Comparison of ENCODE assay signal across 8 cellular contexts in the genomic region with DNA sequence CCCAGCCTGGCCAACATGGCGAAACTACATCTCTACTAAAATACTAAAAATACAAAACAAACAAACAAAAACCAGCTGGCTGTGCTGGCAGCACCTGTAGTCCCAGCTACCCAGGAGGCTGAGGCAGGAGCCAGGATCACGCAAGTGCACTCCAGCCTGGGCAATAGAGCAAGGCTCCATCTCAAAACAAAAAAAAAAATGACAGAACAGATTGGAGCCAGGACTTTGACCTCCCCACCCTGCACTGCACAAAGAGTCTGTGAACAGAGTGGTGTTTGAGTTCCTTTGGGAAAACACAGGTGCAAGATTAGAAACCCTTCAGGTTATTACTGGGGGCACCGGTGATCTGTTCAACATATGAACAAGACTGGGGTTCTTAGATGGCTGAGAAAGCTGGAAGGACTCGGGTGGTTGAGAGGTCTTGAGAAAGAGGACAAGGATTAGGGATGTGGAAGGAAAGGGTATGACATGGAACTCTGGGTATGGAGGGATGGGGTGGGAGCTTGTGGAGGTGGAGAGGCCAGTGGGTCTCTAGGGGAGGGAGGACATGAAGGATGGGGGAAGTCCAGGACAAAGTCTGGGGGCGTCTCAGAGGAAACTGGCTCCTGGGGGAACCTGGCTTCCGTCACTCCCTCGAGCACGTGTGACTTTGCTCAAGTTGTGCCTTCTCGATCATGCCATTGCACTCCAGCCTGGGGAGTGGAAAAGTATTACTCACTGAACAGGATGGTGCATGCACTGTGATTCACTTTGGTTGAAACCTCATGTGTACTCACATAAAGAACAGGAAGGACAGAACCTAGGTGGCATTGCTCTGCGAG. TPM values are rescaled to one million over a fixed set of nuclear protein-coding genes. Genes with fewer than 3 reads are reported as not detected.
DNase-seq lines count a peak whose midpoint lies in the region; ATAC-seq and TF ChIP-seq lines count a peak whose summit lies in the region.

No MANE protein-coding gene starts in this region.

- POLR2A ChIA-PET in HEK293 (lab: Yijun Ruan, JAX) = interaction anchor here (0.5 to 1.3 kb wide), 3 partner anchors 26 to 101 kb away, joined by 3 to 8 read pairs (median 5); a partner anchor contains a TSS

- peak; percentile 64 for DNase-seq in activated T-cell treated with anti-CD3 and anti-CD28 coated beads for 24 hours (ENCODE audit: low read depth)
- DNase-seq in fibroblast of gingiva (ENCODE audit: low read depth) = peak; percentile 36
- peak; percentile 74 for DNase-seq in stimulated activated CD8-positive, alpha-beta memory T cell treated with anti-CD3 and anti-CD28 coated beads, Interleukin-4, amount 100 ng/mL, for 48 hours
- no peak for DNase-seq in GF-D8 (lab: John Stamatoyannopoulos, UW)
- no peak for DNase-seq in NCI-H1417 (lab: John Stamatoyannopoulos, UW)
- no peak for DNase-seq in heart left ventricle

- H3K9me3 ChIP-seq in HEK293 (ENCODE audit: control insufficient read depth, insufficient read depth, low read depth, low read length) (no peaks in the 10 kb centered on the region), heart left ventricle (no peaks in the 10 kb centered on the region)

- H3K4me3 ChIP-seq in HEK293 (ENCODE audit: low read depth, low read length) (no peak overlapping the region), heart left ventricle (no peak overlapping the region)

- ATAC-seq in HG03378 (IDR thresholded peaks at IDR 0.05; ENCODE audit: unreplicated experiment) (no peak), heart left ventricle (no peak)

- TF ChIP-seq CTCF in HEK293 (tag by site-specific recombination; IDR thresholded peaks at IDR 0.05) = no peak
- TF ChIP-seq CTCF in heart left ventricle (IDR thresholded peaks at IDR 0.05) = no peak

- CTCF ChIA-PET in HEK293 (lab: Yijun Ruan, JAX) = interaction anchor here (0.6 to 11.7 kb wide), 4 partner anchors 18 to 127 kb away, joined by 3 to 299 read pairs (median 51); no protein-coding TSS in a partner anchor

- H3K36me3 ChIP-seq in HEK293 (ENCODE audit: control insufficient read depth in 2 of 2, insufficient read depth in 1 of 2, low read length in 2 of 2) (peaks cover 25 to 42% of the 10 kb centered on the region in 2 experiments), heart left ventricle (peaks cover 0 to 61% (median 40%) of the 10 kb centered on the region in 9 donors)

- WGBS in heart left ventricle, 4 donors = 71 to 85% (median 76%) methylated on average over 10 of the region's 10 CpGs

- intact Hi-C loops in heart left ventricle (cut with DNase I) = no loop called here

- H3K27me3 ChIP-seq in heart left ventricle = no peaks in the 10 kb centered on the region

- no peak for TF ChIP-seq POLR2A in heart left ventricle (IDR thresholded peaks at IDR 0.05)

- no peak overlapping the region for H3K27ac ChIP-seq in HEK293 (ENCODE audit: extremely low read depth, low read depth, low read length)
- H3K27ac ChIP-seq in heart left ventricle = peak overlapping the region in 1 of 12 donors; percentile 63

- H3K4me1 ChIP-seq in HEK293 (ENCODE audit: control insufficient read depth, insufficient read depth, low read length) (no peaks in the 10 kb centered on the region), heart left ventricle (peaks cover 0 to 50% (median 0%) of the 10 kb centered on the region in 12 donors)

TF ChIP-seq in HEK293, 187 proteins besides CTCF, POLR2A, EP300 and RAD21:
- TF ChIP-seq, protein P1, sequence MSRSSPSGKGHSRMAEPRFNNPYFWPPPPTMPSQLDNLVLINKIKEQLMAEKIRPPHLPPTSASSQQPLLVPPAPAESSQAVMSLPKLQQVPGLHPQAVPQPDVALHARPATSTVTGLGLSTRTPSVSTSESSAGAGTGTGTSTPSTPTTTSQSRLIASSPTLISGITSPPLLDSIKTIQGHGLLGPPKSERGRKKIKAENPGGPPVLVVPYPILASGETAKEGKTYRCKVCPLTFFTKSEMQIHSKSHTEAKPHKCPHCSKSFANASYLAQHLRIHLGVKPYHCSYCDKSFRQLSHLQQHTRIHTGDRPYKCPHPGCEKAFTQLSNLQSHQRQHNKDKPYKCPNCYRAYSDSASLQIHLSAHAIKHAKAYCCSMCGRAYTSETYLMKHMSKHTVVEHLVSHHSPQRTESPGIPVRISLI (tag by site-specific recombination; IDR thresholded peaks at IDR 0.05) = peak; percentile 56; the same call in 1 of the 2 replicates
- TF ChIP-seq ZFHX2 (tag by site-specific recombination; conservative IDR thresholded peaks at IDR 0.05) (peak; percentile 26; the same call in 1 of the 2 replicates), ZNF707 (tag by site-specific recombination; IDR thresholded peaks at IDR 0.05) (no peak), EGR2 (tag by site-specific recombination; IDR thresholded peaks at IDR 0.05; ENCODE audit: low read depth) (peak; percentile 38; the same call in 1 of the 2 replicates), OVOL3 (tag by site-specific recombination; IDR thresholded peaks at IDR 0.05) (no peak), ZNF146 (tag by site-specific recombination; IDR thresholded peaks at IDR 0.05) (0 out of 2 replicates have a peak, but pooled peaks have one; percentile 8), ZNF610 (tag by site-specific recombination; IDR thresholded peaks at IDR 0.05; ENCODE audit: borderline replicate concordance) (no peak), ZNF621 (tag by site-specific recombination; IDR thresholded peaks at IDR 0.05) (no peak), ZNF174 (tag by site-specific recombination; IDR thresholded peaks at IDR 0.05) (no peak)
- TF ChIP-seq, protein P2, sequence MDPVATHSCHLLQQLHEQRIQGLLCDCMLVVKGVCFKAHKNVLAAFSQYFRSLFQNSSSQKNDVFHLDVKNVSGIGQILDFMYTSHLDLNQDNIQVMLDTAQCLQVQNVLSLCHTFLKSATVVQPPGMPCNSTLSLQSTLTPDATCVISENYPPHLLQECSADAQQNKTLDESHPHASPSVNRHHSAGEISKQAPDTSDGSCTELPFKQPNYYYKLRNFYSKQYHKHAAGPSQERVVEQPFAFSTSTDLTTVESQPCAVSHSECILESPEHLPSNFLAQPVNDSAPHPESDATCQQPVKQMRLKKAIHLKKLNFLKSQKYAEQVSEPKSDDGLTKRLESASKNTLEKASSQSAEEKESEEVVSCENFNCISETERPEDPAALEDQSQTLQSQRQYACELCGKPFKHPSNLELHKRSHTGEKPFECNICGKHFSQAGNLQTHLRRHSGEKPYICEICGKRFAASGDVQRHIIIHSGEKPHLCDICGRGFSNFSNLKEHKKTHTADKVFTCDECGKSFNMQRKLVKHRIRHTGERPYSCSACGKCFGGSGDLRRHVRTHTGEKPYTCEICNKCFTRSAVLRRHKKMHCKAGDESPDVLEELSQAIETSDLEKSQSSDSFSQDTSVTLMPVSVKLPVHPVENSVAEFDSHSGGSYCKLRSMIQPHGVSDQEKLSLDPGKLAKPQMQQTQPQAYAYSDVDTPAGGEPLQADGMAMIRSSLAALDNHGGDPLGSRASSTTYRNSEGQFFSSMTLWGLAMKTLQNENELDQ (tag by site-specific recombination; IDR thresholded peaks at IDR 0.05; ENCODE audit: low read depth) = no peak
- TF ChIP-seq, protein P3, sequence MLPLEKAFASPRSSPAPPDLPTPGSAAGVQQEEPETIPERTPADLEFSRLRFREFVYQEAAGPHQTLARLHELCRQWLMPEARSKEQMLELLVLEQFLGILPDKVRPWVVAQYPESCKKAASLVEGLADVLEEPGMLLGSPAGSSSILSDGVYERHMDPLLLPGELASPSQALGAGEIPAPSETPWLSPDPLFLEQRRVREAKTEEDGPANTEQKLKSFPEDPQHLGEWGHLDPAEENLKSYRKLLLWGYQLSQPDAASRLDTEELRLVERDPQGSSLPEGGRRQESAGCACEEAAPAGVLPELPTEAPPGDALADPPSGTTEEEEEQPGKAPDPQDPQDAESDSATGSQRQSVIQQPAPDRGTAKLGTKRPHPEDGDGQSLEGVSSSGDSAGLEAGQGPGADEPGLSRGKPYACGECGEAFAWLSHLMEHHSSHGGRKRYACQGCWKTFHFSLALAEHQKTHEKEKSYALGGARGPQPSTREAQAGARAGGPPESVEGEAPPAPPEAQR (tag by site-specific recombination; IDR thresholded peaks at IDR 0.05) = no peak
- TF ChIP-seq, protein P4, sequence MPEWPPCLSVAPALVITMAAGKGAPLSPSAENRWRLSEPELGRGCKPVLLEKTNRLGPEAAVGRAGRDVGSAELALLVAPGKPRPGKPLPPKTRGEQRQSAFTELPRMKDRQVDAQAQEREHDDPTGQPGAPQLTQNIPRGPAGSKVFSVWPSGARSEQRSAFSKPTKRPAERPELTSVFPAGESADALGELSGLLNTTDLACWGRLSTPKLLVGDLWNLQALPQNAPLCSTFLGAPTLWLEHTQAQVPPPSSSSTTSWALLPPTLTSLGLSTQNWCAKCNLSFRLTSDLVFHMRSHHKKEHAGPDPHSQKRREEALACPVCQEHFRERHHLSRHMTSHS (tag by site-specific recombination; IDR thresholded peaks at IDR 0.05) = no peak

RNA-seq across cellular contexts. Expression of a gene that starts 25.9 kb away (rescaled TPM):
- total RNA-seq in heart left ventricle = 10 to 100 TPM in 4 of 9 donors, 1 to 10 TPM in 5; 3.8 to 50.8 (median 9.6) TPM
- 10 to 100 TPM; 16.3 to 16.8 TPM for polyA plus RNA-seq in heart left ventricle

RNA-seq across cellular contexts. Expression of a gene that starts 26.7 kb away (rescaled TPM):
- total RNA-seq in heart left ventricle = 10 to 100 TPM; 37.3 to 67.2 (median 46.3) TPM
- 10 to 100 TPM; 65.5 to 91.3 TPM for polyA plus RNA-seq in heart left ventricle

RNA-seq across cellular contexts. Expression of a gene that starts 27.5 kb away (rescaled TPM):
- total RNA-seq in heart left ventricle = 1 to 10 TPM in 4 of 9 donors, under 1 TPM in 4, not detected in 1; 0.27 to 1.5 (median 0.88) TPM
- polyA plus RNA-seq in heart left ventricle = 1 to 10 TPM in 1 of 2 donors, under 1 TPM in 1; 0.53 to 3.2 TPM

RNA-seq across cellular contexts. Expression of a gene that starts 37.3 kb away (rescaled TPM):
- 10 to 100 TPM; 10.9 to 20.0 (median 15.5) TPM for total RNA-seq in heart left ventricle
- 10 to 100 TPM in 1 of 2 donors, 1 to 10 TPM in 1; 8.0 to 13.6 TPM for polyA plus RNA-seq in heart left ventricle

RNA-seq across cellular contexts. Expression of a gene that starts 41.2 kb away (rescaled TPM):
- 100 to 1,000 TPM in 2 of 9 donors, 10 to 100 TPM in 7; 57.3 to 317 (median 69.2) TPM for total RNA-seq in heart left ventricle
- 10 to 100 TPM; 46.7 to 54.6 TPM for polyA plus RNA-seq in heart left ventricle

Comparison
In these comparisons a context has a peak if more than half of its experiments do, and no peak if none do; other contexts are left out.
1. DNase-seq: peak in activated T-cell treated with anti-CD3 and anti-CD28 coated beads for 24 hours (single experiment), fibroblast of gingiva (single experiment) and stimulated activated CD8-positive, alpha-beta memory T cell treated with anti-CD3 and anti-CD28 coated beads, Interleukin-4, amount 100 ng/mL, for 48 hours (single experiment); none in GF-D8 (single experiment), NCI-H1417 (0 of 3) and heart left ventricle (0 of 5).